In genomic region chrX:140087865-140088264, GRCh38 we compare ENCODE assay signal across 1 cellular context.
TF ChIP-seq lines count a peak whose summit lies in the region.

No MANE protein-coding gene starts in this region.

TF ChIP-seq in GM23338, 12 proteins besides CTCF, POLR2A, EP300 and RAD21 (continued from another document):
- TF ChIP-seq ZNF462 (CRISPR knock-in tag; IDR thresholded peaks at IDR 0.05) = no peak
- TF ChIP-seq EZH2phosphoT487 (IDR thresholded peaks at IDR 0.05; ENCODE audit: unreplicated experiment) = no peak
- no peak for TF ChIP-seq POLR2AphosphoS5 (IDR thresholded peaks at IDR 0.05; ENCODE audit: low read depth)
- no peak for TF ChIP-seq STAT1 (IDR thresholded peaks at IDR 0.05; ENCODE audit: unreplicated experiment)
- no peak for TF ChIP-seq ETS1 (IDR thresholded peaks at IDR 0.05)
- no peak for TF ChIP-seq ZNF114 (CRISPR knock-in tag; IDR thresholded peaks at IDR 0.05)
- TF ChIP-seq EZH2 (IDR thresholded peaks at IDR 0.05; ENCODE audit: low read depth, unreplicated experiment) = no peak
- TF ChIP-seq NANOG (IDR thresholded peaks at IDR 0.05; ENCODE audit: borderline replicate concordance) = no peak
TF ChIP-seq in GM23338: peak in this region for 0.
